In genomic region chr22:45207981-45208664, GRCh38 we compare ENCODE assay signal across 13 cellular contexts. TPM values are rescaled to one million over a fixed set of nuclear protein-coding genes. Genes with fewer than 3 reads are reported as not detected.
DNase-seq lines count a peak whose midpoint lies in the region; ATAC-seq and TF ChIP-seq lines count a peak whose summit lies in the region.
"Had no signal": no experiment of that assay in that cellular context is flagged by ENCODE, and none has a peak within 500 bp of the region (broad histone marks: within the 10 kb centered on the region; RNA-seq: fewer than 3 reads in every experiment).

No MANE protein-coding gene starts in this region.

- intact Hi-C loops in sciatic nerve (cut with DNase I), result no loop called here

- no peaks in the 10 kb centered on the region for H3K4me1 Mint-ChIP-seq in activated T-cell treated with anti-CD3 and anti-CD28 coated beads, Interleukin-2, amount 50 U/mL, for 4 hours (ENCODE audit: low read depth)

- DNase-seq in ELF-1 (ENCODE audit: low read depth, low spot score) (peak; percentile 39), fibroblast of gingiva (ENCODE audit: low read depth) (peak; percentile 60), sciatic nerve (ENCODE audit: low spot score) (peak; percentile 42), globus pallidus (ENCODE audit: low spot score) (no peak)
- DNase-seq in activated T-cell treated with anti-CD3 and anti-CD28 coated beads, Interleukin-2, amount 50 U/mL, for 4 hours, result no peak
- DNase-seq: activated CD8-positive, alpha-beta memory T cell treated with anti-CD3 and anti-CD28 coated beads, Interleukin-2, amount 50 U/mL, for 48 hours; central memory CD4-positive, alpha-beta T cell; NCI-H2029 treated with DMSO at 0.1 percent for 48 hours; uterus had no signal

- no peak overlapping the region for H3K4me3 Mint-ChIP-seq in activated T-cell treated with anti-CD3 and anti-CD28 coated beads, Interleukin-2, amount 50 U/mL, for 4 hours

- H3K36me3 Mint-ChIP-seq in activated T-cell treated with anti-CD3 and anti-CD28 coated beads, Interleukin-2, amount 50 U/mL, for 4 hours (ENCODE audit: insufficient read depth), result peaks cover 11% of the 10 kb centered on the region

- no peak for ATAC-seq in SK-N-SH treated with all-trans-retinoic acid at 6 μM for 48 hours
- no peak for ATAC-seq in sciatic nerve
- ATAC-seq in GM18498 (IDR thresholded peaks at IDR 0.05; ENCODE audit: unreplicated experiment), result no peak
- no peak for ATAC-seq in activated T-cell treated with anti-CD3 and anti-CD28 coated beads, Interleukin-2, amount 50 U/mL, for 4 hours
- ATAC-seq in HG03039 (IDR thresholded peaks at IDR 0.05; ENCODE audit: unreplicated experiment), result no peak
- ATAC-seq: gastroesophageal sphincter had no signal

- no peaks in the 10 kb centered on the region for H3K27me3 Mint-ChIP-seq in activated T-cell treated with anti-CD3 and anti-CD28 coated beads, Interleukin-2, amount 50 U/mL, for 4 hours (ENCODE audit: low read depth)

- no peaks in the 10 kb centered on the region for H3K9me3 Mint-ChIP-seq in activated T-cell treated with anti-CD3 and anti-CD28 coated beads, Interleukin-2, amount 50 U/mL, for 4 hours

TF ChIP-seq in SK-N-SH treated with all-trans-retinoic acid at 6 μM for 48 hours, 23 proteins besides CTCF, POLR2A, EP300 and RAD21:
- TF ChIP-seq TCF4 (CRISPR knock-in tag; IDR thresholded peaks at IDR 0.05; ENCODE audit: borderline replicate concordance) (peak; percentile 33; the same call in 1 of the 2 replicates), ISL1 (CRISPR knock-in tag; IDR thresholded peaks at IDR 0.05) (no peak), ZNF70 (CRISPR knock-in tag; IDR thresholded peaks at IDR 0.05) (no peak)
- TF ChIP-seq, protein P1, sequence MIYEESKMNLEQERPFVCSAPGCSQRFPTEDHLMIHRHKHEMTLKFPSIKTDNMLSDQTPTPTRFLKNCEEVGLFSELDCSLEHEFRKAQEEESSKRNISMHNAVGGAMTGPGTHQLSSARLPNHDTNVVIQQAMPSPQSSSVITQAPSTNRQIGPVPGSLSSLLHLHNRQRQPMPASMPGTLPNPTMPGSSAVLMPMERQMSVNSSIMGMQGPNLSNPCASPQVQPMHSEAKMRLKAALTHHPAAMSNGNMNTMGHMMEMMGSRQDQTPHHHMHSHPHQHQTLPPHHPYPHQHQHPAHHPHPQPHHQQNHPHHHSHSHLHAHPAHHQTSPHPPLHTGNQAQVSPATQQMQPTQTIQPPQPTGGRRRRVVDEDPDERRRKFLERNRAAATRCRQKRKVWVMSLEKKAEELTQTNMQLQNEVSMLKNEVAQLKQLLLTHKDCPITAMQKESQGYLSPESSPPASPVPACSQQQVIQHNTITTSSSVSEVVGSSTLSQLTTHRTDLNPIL (CRISPR knock-in tag; IDR thresholded peaks at IDR 0.05; ENCODE audit: low read depth), result no peak
- TF ChIP-seq, protein P2, sequence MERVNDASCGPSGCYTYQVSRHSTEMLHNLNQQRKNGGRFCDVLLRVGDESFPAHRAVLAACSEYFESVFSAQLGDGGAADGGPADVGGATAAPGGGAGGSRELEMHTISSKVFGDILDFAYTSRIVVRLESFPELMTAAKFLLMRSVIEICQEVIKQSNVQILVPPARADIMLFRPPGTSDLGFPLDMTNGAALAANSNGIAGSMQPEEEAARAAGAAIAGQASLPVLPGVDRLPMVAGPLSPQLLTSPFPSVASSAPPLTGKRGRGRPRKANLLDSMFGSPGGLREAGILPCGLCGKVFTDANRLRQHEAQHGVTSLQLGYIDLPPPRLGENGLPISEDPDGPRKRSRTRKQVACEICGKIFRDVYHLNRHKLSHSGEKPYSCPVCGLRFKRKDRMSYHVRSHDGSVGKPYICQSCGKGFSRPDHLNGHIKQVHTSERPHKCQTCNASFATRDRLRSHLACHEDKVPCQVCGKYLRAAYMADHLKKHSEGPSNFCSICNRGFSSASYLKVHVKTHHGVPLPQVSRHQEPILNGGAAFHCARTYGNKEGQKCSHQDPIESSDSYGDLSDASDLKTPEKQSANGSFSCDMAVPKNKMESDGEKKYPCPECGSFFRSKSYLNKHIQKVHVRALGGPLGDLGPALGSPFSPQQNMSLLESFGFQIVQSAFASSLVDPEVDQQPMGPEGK (CRISPR knock-in tag; IDR thresholded peaks at IDR 0.05; ENCODE audit: borderline replicate concordance), result no peak

RNA-seq across cellular contexts. Expression of gene KIAA0930, which starts 32.6 kb away (rescaled TPM):
- 119 TPM for total RNA-seq in sciatic nerve
- 10 to 100 TPM; 46.8 to 52.6 (median 48.8) TPM for total RNA-seq in activated T-cell treated with anti-CD3 and anti-CD28 coated beads, Interleukin-2, amount 50 U/mL, for 4 hours

RNA-seq across cellular contexts. Expression of gene NUP50, which starts 44.4 kb away (rescaled TPM):
- 55.9 TPM for total RNA-seq in sciatic nerve
- 100 to 1,000 TPM; 155 to 164 (median 163) TPM for total RNA-seq in activated T-cell treated with anti-CD3 and anti-CD28 coated beads, Interleukin-2, amount 50 U/mL, for 4 hours

Comparison
In these comparisons a context has a peak if more than half of its experiments do, and no peak if none do; other contexts are left out.
1. DNase-seq: peak in ELF-1 (single experiment), fibroblast of gingiva (single experiment) and sciatic nerve (single experiment); none in globus pallidus (single experiment) and activated T-cell treated with anti-CD3 and anti-CD28 coated beads, Interleukin-2, amount 50 U/mL, for 4 hours (single experiment).